28 cellular contexts compared by ENCODE assay signal in genomic region chr10:78750418-78750817, GRCh38.
"Had no signal": no experiment of that assay in that cellular context is flagged by ENCODE, and none has a peak within 500 bp of the region (broad histone marks: within the 10 kb centered on the region; RNA-seq: fewer than 3 reads in every experiment).

No MANE protein-coding gene starts in this region.

- H3K4me3 ChIP-seq: adrenal gland, colonic mucosa, SJCRH30, SK-N-MC had no signal

- H3K36me3 ChIP-seq: adrenal gland, brain microvascular endothelial cell, colonic mucosa, SJCRH30, WERI-Rb-1 had no signal

- H3K27ac ChIP-seq: adrenal gland, brain microvascular endothelial cell, colonic mucosa, SJCRH30, SK-N-MC, WERI-Rb-1 had no signal

- H3K4me1 ChIP-seq: adrenal gland, colonic mucosa had no signal

- DNase-seq: activated CD4-positive, alpha-beta T cell treated with anti-CD3 and anti-CD28 coated beads, Interleukin-2, amount 10 ng/mL, durations not matched to agents 24 days and 14 days; activated CD4-positive, alpha-beta T cell treated with anti-CD3 and anti-CD28 coated beads, Interleukin-2, amount 50 U/mL, for 4 hours; activated gamma-delta T cell; activated naive CD4-positive, alpha-beta T cell treated with Interleukin-2 at 50 U/mL for 16 hours; activated naive CD8-positive, alpha-beta T cell treated with anti-CD3 and anti-CD28 coated beads, Interleukin-2, amount 10 ng/mL, durations not matched to agents 7 days and 5 days; activated T-cell treated with anti-CD3 and anti-CD28 coated beads, Interleukin-2, amount 50 U/mL, for 1 hour; adrenal gland; brain microvascular endothelial cell; colonic mucosa; Karpas-422; KBM-7; NCI-H1092; NCI-H1436 treated with DMSO at 0.1 percent for 48 hours; NCI-H1694 treated with DMSO at 0.1 percent for 48 hours; NCI-H2029; NCI-H2171 treated with DMSO at 0.1 percent for 48 hours; NCI-H2227 treated with DMSO at 0.1 percent for 48 hours; NCI-H446; NCI-H510A treated with DMSO at 0.1 percent for 48 hours; NCI-H526 treated with DMSO at 0.1 percent for 48 hours; NCI-H82; NK-92 treated with Interleukin-12 subunit alpha and Interleukin-12 subunit beta, amount 100 ng/mL, for 24 hours; SHP77; SJCRH30; T1000; WERI-Rb-1 had no signal

- H3K27me3 ChIP-seq: adrenal gland, brain microvascular endothelial cell, colonic mucosa, SJCRH30 had no signal

- FAIRE-seq: astrocyte had no signal

- H3K9me3 ChIP-seq: adrenal gland, colonic mucosa, SJCRH30 had no signal
